In the genomic region with DNA sequence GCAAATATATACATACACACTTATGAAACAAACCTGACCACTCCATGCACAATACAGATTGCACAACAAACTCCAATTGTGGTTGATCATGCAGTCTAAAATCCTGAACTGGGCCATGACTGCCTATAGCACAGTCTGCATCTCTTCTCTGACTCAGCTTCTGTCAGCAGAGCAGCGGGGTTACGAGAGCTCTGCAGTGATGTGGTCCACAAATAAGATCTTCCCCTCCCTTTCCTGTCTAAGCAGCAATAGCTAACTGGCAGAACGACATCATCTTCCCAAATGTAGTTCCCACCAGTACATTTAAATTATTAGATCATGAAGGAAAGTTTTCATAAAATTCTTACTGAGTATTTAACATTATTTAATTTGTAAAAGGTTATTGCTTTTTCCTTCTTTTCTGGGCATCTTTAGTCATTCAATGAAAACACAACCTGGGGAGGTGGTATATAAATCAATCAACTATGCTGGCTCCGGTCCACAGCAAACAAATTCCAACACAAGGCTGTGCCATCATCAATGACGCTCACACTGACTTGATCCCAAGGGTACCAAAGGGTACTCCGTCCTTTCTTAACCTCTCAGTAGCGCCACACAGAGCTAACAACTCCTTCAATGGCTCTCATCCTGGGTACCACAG, we compare ENCODE assay signal across 1 cellular context.
TF ChIP-seq lines count a peak whose summit lies in the region.

No MANE protein-coding gene starts in this region.

TF ChIP-seq in GM12878, 131 proteins besides CTCF, POLR2A, EP300 and RAD21:
- TF ChIP-seq RUNX3 (IDR thresholded peaks at IDR 0.05; ENCODE audit: low read length) (peak; percentile 13; the same call in 1 of the 2 replicates), TBL1XR1 (IDR thresholded peaks at IDR 0.05; ENCODE audit: low read depth, low read length) (no peak)
- TF ChIP-seq, protein P1, sequence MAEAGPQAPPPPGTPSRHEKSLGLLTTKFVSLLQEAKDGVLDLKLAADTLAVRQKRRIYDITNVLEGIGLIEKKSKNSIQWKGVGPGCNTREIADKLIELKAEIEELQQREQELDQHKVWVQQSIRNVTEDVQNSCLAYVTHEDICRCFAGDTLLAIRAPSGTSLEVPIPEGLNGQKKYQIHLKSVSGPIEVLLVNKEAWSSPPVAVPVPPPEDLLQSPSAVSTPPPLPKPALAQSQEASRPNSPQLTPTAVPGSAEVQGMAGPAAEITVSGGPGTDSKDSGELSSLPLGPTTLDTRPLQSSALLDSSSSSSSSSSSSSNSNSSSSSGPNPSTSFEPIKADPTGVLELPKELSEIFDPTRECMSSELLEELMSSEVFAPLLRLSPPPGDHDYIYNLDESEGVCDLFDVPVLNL (IDR thresholded peaks at IDR 0.05; ENCODE audit: low read depth, low read length), result no peak
